11 cellular contexts compared by ENCODE assay signal in the genomic region with DNA sequence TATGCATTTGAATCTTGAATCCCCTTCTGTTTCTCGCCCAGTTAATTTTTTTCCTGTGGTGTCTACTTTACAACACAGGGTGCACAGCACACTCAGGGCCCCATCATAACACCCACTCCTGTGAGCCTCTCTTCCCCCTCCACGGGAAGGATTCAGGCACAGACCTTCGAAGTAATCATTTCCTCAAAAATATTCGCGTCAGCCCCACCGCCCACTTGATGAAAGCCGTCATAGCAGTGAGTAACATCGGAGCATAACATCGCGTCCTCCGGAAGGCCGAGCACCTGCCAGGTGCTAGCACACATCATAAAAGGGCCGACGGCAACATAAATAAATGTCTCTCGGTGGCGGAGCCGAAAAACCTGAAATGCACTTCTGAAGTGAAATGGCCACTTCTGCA.
DNase-seq lines count a peak whose midpoint lies in the region; ATAC-seq and TF ChIP-seq lines count a peak whose summit lies in the region.
"Had no signal": no experiment of that assay in that cellular context is flagged by ENCODE, and none has a peak within 500 bp of the region (broad histone marks: within the 10 kb centered on the region; RNA-seq: fewer than 3 reads in every experiment).

No MANE protein-coding gene starts in this region.

- peaks cover 7% of the 10 kb centered on the region for H3K9me3 Mint-ChIP-seq in CD4-positive, alpha-beta T cell
- no peaks in the 10 kb centered on the region for H3K9me3 Mint-ChIP-seq in chondrocyte (ENCODE audit: low read depth)

- TF ChIP-seq EP300 in sigmoid colon (IDR thresholded peaks at IDR 0.05) (no peak), upper lobe of left lung (IDR thresholded peaks at IDR 0.05) (no peak)

- TF ChIP-seq CTCF in CD4-positive, alpha-beta T cell (IDR thresholded peaks at IDR 0.05) = no peak
- no peak for TF ChIP-seq CTCF in sigmoid colon (IDR thresholded peaks at IDR 0.05)
- no peak for TF ChIP-seq CTCF in chondrocyte (IDR thresholded peaks at IDR 0.05)
- no peak for TF ChIP-seq CTCF in upper lobe of left lung (IDR thresholded peaks at IDR 0.05)

- peak overlapping the region; percentile 42 for H3K27ac ChIP-seq in CD4-positive, alpha-beta T cell (ENCODE audit: low read depth, low read length)
- H3K27ac ChIP-seq in sigmoid colon (no peak overlapping the region), upper lobe of left lung (no peak overlapping the region)
- H3K27ac ChIP-seq: cardiac muscle cell, prostate gland had no signal

- H3K4me1 ChIP-seq in sigmoid colon = no peaks in the 10 kb centered on the region
- H3K4me1 ChIP-seq in upper lobe of left lung = no peaks in the 10 kb centered on the region
- H3K4me1 ChIP-seq: prostate gland had no signal

- H3K4me3 ChIP-seq in sigmoid colon = no peak overlapping the region
- H3K4me3 ChIP-seq in upper lobe of left lung = no peak overlapping the region
- H3K4me3 ChIP-seq: cardiac muscle cell, prostate gland had no signal

- peak; percentile 81 for ATAC-seq in CD4-positive, alpha-beta T cell (ENCODE audit: poor library complexity)
- ATAC-seq in upper lobe of left lung (ENCODE audit: low FRiP score in 2 of 2) (no peak), HG03175 (IDR thresholded peaks at IDR 0.05; ENCODE audit: unreplicated experiment) (no peak)
- ATAC-seq: left cardiac atrium had no signal

- no peaks in the 10 kb centered on the region for H3K9me3 ChIP-seq in CD4-positive, alpha-beta T cell (ENCODE audit: control insufficient read depth, low read length)
- H3K9me3 ChIP-seq in sigmoid colon (no peaks in the 10 kb centered on the region), upper lobe of left lung (no peaks in the 10 kb centered on the region)
- H3K9me3 ChIP-seq: prostate gland had no signal

- POLR2A ChIA-PET in CD4-positive, alpha-beta T cell (lab: Charles Lee) = interaction anchor here (0.8 to 1.2 kb wide), 4 partner anchors 15 to 47 kb away, joined by 3 to 5 read pairs (median 4); no protein-coding TSS in a partner anchor

- no peaks in the 10 kb centered on the region for H3K27me3 ChIP-seq in CD4-positive, alpha-beta T cell (ENCODE audit: control insufficient read depth, insufficient read depth, low read length)
- H3K27me3 ChIP-seq in sigmoid colon = no peaks in the 10 kb centered on the region
- H3K27me3 ChIP-seq in upper lobe of left lung = no peaks in the 10 kb centered on the region
- H3K27me3 ChIP-seq: cardiac muscle cell had no signal

- CTCF ChIA-PET in CD4-positive, alpha-beta T cell (lab: Charles Lee) = no interaction called here

- TF ChIP-seq POLR2A in sigmoid colon (IDR thresholded peaks at IDR 0.05) = no peak
- TF ChIP-seq POLR2A in upper lobe of left lung (IDR thresholded peaks at IDR 0.05) = no peak

- H3K27me3 Mint-ChIP-seq in CD4-positive, alpha-beta T cell = no peaks in the 10 kb centered on the region
- H3K27me3 Mint-ChIP-seq in chondrocyte (ENCODE audit: low read depth) = no peaks in the 10 kb centered on the region

- intact Hi-C loops in CD4-positive, alpha-beta T cell (cut with DNase I, micrococcal nuclease) = loop anchor here in 1 of 2 experiments (1.0 kb wide), 1 partner anchor 42 kb away; no protein-coding TSS in a partner anchor
- intact Hi-C loops in sigmoid colon (cut with DNase I) = no loop called here

- 60 to 84% methylated on average over 17 of the region's 17 CpGs for WGBS in sigmoid colon, 2 donors
- 80 to 81% methylated on average over 17 of the region's 17 CpGs for WGBS in upper lobe of left lung, 2 donors

- H3K4me1 Mint-ChIP-seq in CD4-positive, alpha-beta T cell (ENCODE audit: low read depth) = peaks cover 46% of the 10 kb centered on the region
- no peaks in the 10 kb centered on the region for H3K4me1 Mint-ChIP-seq in chondrocyte (ENCODE audit: low read depth)

- H3K36me3 Mint-ChIP-seq in CD4-positive, alpha-beta T cell (ENCODE audit: low read depth) = no peaks in the 10 kb centered on the region
- H3K36me3 Mint-ChIP-seq in chondrocyte (ENCODE audit: low read depth) = no peaks in the 10 kb centered on the region

- H3K36me3 ChIP-seq in sigmoid colon (no peaks in the 10 kb centered on the region), upper lobe of left lung (no peaks in the 10 kb centered on the region)
- H3K36me3 ChIP-seq: cardiac muscle cell, prostate gland had no signal

- H3K27ac Mint-ChIP-seq in CD4-positive, alpha-beta T cell = peak overlapping the region; percentile 93
- no peak overlapping the region for H3K27ac Mint-ChIP-seq in chondrocyte (ENCODE audit: unreplicated experiment)

- peak overlapping the region; percentile 66 for H3K4me3 Mint-ChIP-seq in CD4-positive, alpha-beta T cell
- H3K4me3 Mint-ChIP-seq in chondrocyte (ENCODE audit: unreplicated experiment) = no peak overlapping the region

- peak; percentile 21 to 82 (median 62) for DNase-seq in CD4-positive, alpha-beta T cell
- peak; percentile 66 to 87 for DNase-seq in activated CD4-positive, alpha-beta T cell treated with anti-CD3 and anti-CD28 coated beads for 4 hours
- DNase-seq in activated naive CD4-positive, alpha-beta T cell treated with anti-CD3 and anti-CD28 coated beads, Interleukin-2, amount 50 U/mL, for 16 hours = peak; percentile 86
- peak; percentile 88 for DNase-seq in stimulated activated CD4-positive, alpha-beta T cell treated with anti-CD3 and anti-CD28 coated beads, Interleukin-4, amount 100 ng/mL, for 24 hours
- DNase-seq in sigmoid colon (no peak), chondrocyte (ENCODE audit: low spot score) (no peak), upper lobe of left lung (no peak)
- DNase-seq: left cardiac atrium had no signal

Comparison
In these comparisons a context has a peak if more than half of its experiments do, and no peak if none do; other contexts are left out.
1. DNase-seq: peak in CD4-positive, alpha-beta T cell (10 of 10), activated CD4-positive, alpha-beta T cell treated with anti-CD3 and anti-CD28 coated beads for 4 hours (2 of 2), activated naive CD4-positive, alpha-beta T cell treated with anti-CD3 and anti-CD28 coated beads, Interleukin-2, amount 50 U/mL, for 16 hours (single experiment) and stimulated activated CD4-positive, alpha-beta T cell treated with anti-CD3 and anti-CD28 coated beads, Interleukin-4, amount 100 ng/mL, for 24 hours (single experiment); none in sigmoid colon (single experiment), chondrocyte (single experiment) and upper lobe of left lung (0 of 2).